ENCODE assay signal across 17 cellular contexts in genomic region chr2:177275671-177276070, GRCh38. TPM values are rescaled to one million over a fixed set of nuclear protein-coding genes. Genes with fewer than 3 reads are reported as not detected.
A peak's percentile ranks its signal among the peaks of the same experiment; 100 is the strongest.
DNase-seq lines count a peak whose midpoint lies in the region; ATAC-seq and TF ChIP-seq lines count a peak whose summit lies in the region.
"Had no signal": no experiment of that assay in that cellular context is flagged by ENCODE, and none has a peak within 500 bp of the region (broad histone marks: within the 10 kb centered on the region; RNA-seq: fewer than 3 reads in every experiment).

No MANE protein-coding gene starts in this region.

- peak overlapping the region; percentile 23 to 55; a peak in 2 of 4 replicates for H4K8ac ChIP-seq in IMR-90 (ENCODE audit: low read depth in 2 of 2, low read length in 2 of 2)

- no CpG with 5 or more reads among the region's 5 CpGs for WGBS in IMR-90 (ENCODE audit: extremely low coverage in 2 of 2, insufficient read length in 1 of 2), 2 experiments
- 62 to 79% (median 66%) methylated on average over 5 of the region's 5 CpGs for WGBS in heart left ventricle, 4 donors
- WGBS in stomach, 5 donors, result 58 to 72% (median 67%) methylated on average over 5 of the region's 5 CpGs

- no peaks in the 10 kb centered on the region for H3K9me3 ChIP-seq in IMR-90 (ENCODE audit: control insufficient read depth, insufficient read depth, low read length)
- H3K9me3 ChIP-seq in heart left ventricle, result no peaks in the 10 kb centered on the region
- H3K9me3 ChIP-seq in stomach, result no peaks in the 10 kb centered on the region
- H3K9me3 ChIP-seq: BLaER1 treated with 17β-estradiol and CSF1 and Interleukin-3, amounts not matched to agents 10 nM and 100 nM; HAP-1; SJCRH30 had no signal

- TF ChIP-seq CTCF in IMR-90 (conservative IDR thresholded peaks at IDR 0.05; ENCODE audit: low read depth, low read length) (no peak), astrocyte of the spinal cord (IDR thresholded peaks at IDR 0.05; ENCODE audit: low read depth, low read length) (no peak), heart left ventricle (IDR thresholded peaks at IDR 0.05) (no peak), stomach (IDR thresholded peaks at IDR 0.05) (no peak)

- H3K4ac ChIP-seq in IMR-90 (ENCODE audit: low read depth, low read length), result peak overlapping the region; percentile 26

- H2BK120ac ChIP-seq in IMR-90 (ENCODE audit: low read depth, low read length), result peak overlapping the region; percentile 66

- in situ Hi-C loops in IMR-90 (cut with MboI; ENCODE audit: low sequenced_read_pairs) (no loop called here), astrocyte of the spinal cord (cut with HindIII; ENCODE audit: low sequenced_read_pairs) (no loop called here)

- no peak for TF ChIP-seq RAD21 in IMR-90 (IDR thresholded peaks at IDR 0.05; ENCODE audit: low read length)

- peak overlapping the region; percentile 51 for H3K9ac ChIP-seq in IMR-90 (ENCODE audit: low read depth, low read length)
- H3K9ac ChIP-seq: BLaER1 treated with 17β-estradiol and CSF1 and Interleukin-3, amounts not matched to agents 10 nM and 100 nM had no signal

- TF ChIP-seq POLR2A in IMR-90 (IDR thresholded peaks at IDR 0.05; ENCODE audit: low read depth, low read length) (no peak), heart left ventricle (IDR thresholded peaks at IDR 0.05) (no peak), stomach (IDR thresholded peaks at IDR 0.05) (no peak)

- BruUV-seq in IMR-90 (replicated peaks; lab: Mats Ljungman, UMichigan), result no TSS peak

- H3K18ac ChIP-seq in IMR-90 (ENCODE audit: low read depth, low read length), result peak overlapping the region; percentile 26

- H3K56ac ChIP-seq in IMR-90 (ENCODE audit: extremely low read depth, insufficient read depth, low read length), result peak overlapping the region; percentile 89

- H4K20me1 ChIP-seq in IMR-90 (ENCODE audit: insufficient read depth, low read length), result no peaks in the 10 kb centered on the region
- H4K20me1 ChIP-seq: BLaER1 treated with 17β-estradiol and CSF1 and Interleukin-3, amounts not matched to agents 10 nM and 100 nM had no signal

- intact Hi-C loops in IMR-90 (cut with micrococcal nuclease), result loop anchor here (1.0 to 5.0 kb wide), 2 partner anchors 9 to 37 kb away; no protein-coding TSS in a partner anchor
- intact Hi-C loops in heart left ventricle (cut with DNase I), result no loop called here
- intact Hi-C loops in stomach (cut with DNase I; ENCODE audit: low total_unique reads), result no loop called here

- 0 out of 3 replicates have a peak overlapping the region, but pooled peaks have one; percentile 3 for H2BK15ac ChIP-seq in IMR-90 (ENCODE audit: low read depth, low read length)

- H4K91ac ChIP-seq in IMR-90 (ENCODE audit: insufficient read depth, low read depth, low read length), result peak overlapping the region; percentile 18

- H2AK5ac ChIP-seq in IMR-90 (ENCODE audit: low read depth, low read length), result no peak overlapping the region

- H2AFZ ChIP-seq in IMR-90 (replicated peaks; ENCODE audit: low read length, poor library complexity), result no peak overlapping the region

- H2AK9ac ChIP-seq in IMR-90 (replicated peaks; ENCODE audit: low read depth, low read length, poor library complexity), result no peak overlapping the region

- H3K4me2 ChIP-seq in IMR-90 (ENCODE audit: low read depth, low read length), result peak overlapping the region; percentile 24

- H3K9me1 ChIP-seq in IMR-90 (ENCODE audit: insufficient read depth, low read length), result no peaks in the 10 kb centered on the region

- POLR2A ChIA-PET in IMR-90 (lab: Charles Lee; ENCODE audit: unreplicated experiment), result interaction anchor here (1.0 kb wide), 1 partner anchor 11 kb away, joined by 4 read pairs; no protein-coding TSS in a partner anchor

- 0 out of 2 replicates have a peak overlapping the region, but pooled peaks have one; percentile 11 for H3K14ac ChIP-seq in IMR-90 (replicated peaks; ENCODE audit: low read depth, low read length)

- H3K36me3 ChIP-seq in IMR-90 (ENCODE audit: control insufficient read depth, insufficient read depth, low read length) (no peaks in the 10 kb centered on the region), heart left ventricle (no peaks in the 10 kb centered on the region), stomach (no peaks in the 10 kb centered on the region)
- H3K36me3 ChIP-seq: BLaER1 treated with 17β-estradiol and CSF1 and Interleukin-3, amounts not matched to agents 10 nM and 100 nM; HAP-1; SJCRH30 had no signal

- peak overlapping the region; percentile 69 for H4K5ac ChIP-seq in IMR-90 (ENCODE audit: low read depth, low read length)

- peak overlapping the region; percentile 95 for H2BK5ac ChIP-seq in IMR-90 (ENCODE audit: low read depth, low read length, poor library complexity, severe bottlenecking)

- H3K4me3 ChIP-seq in IMR-90 (ENCODE audit: insufficient read depth, low read depth, low read length) (no peak overlapping the region), astrocyte of the spinal cord (ENCODE audit: low read depth, low read length) (no peak overlapping the region), heart left ventricle (peak overlapping the region in 2 of 12 donors; percentile 13 to 16), stomach (no peak overlapping the region)
- H3K4me3 ChIP-seq: BLaER1 treated with 17β-estradiol and CSF1 and Interleukin-3, amounts not matched to agents 10 nM and 100 nM; HAP-1; SJCRH30 had no signal

- H3K4me1 ChIP-seq in IMR-90 (ENCODE audit: control insufficient read depth, insufficient read depth, low read length) (peaks cover 5% of the 10 kb centered on the region), heart left ventricle (peaks cover 0 to 24% (median 5%) of the 10 kb centered on the region in 12 donors), stomach (peaks cover 6 to 40% (median 16%) of the 10 kb centered on the region in 4 donors)
- H3K4me1 ChIP-seq: HAP-1 had no signal

- H3K27me3 ChIP-seq in IMR-90 (ENCODE audit: control insufficient read depth, insufficient read depth, low read length) (no peaks in the 10 kb centered on the region), heart left ventricle (no peaks in the 10 kb centered on the region), stomach (no peaks in the 10 kb centered on the region)
- H3K27me3 ChIP-seq: BLaER1 treated with 17β-estradiol and CSF1 and Interleukin-3, amounts not matched to agents 10 nM and 100 nM; SJCRH30 had no signal

- DNase-seq in IMR-90, result peak; percentile 86
- peak; percentile 59 for DNase-seq in astrocyte of the spinal cord (ENCODE audit: low read depth, low spot score)
- DNase-seq in heart left ventricle, result no peak
- no peak for DNase-seq in stomach
- DNase-seq in epidermal melanocyte (ENCODE audit: insufficient read length, low spot score), result no peak
- no peak for DNase-seq in GM19238 (ENCODE audit: insufficient read length, low spot score)
- DNase-seq: activated B cell treated with CpG ODN at 0.5 μM for 24 hours; activated CD8-positive, alpha-beta memory T cell treated with anti-CD3 and anti-CD28 coated beads, Interleukin-2, amount 50 U/mL, for 48 hours; effector memory CD4-positive, alpha-beta T cell; NCI-H1417 treated with DMSO at 0.1 percent for 48 hours; NCI-H748 treated with DMSO at 0.1 percent for 48 hours; stimulated activated CD4-positive, alpha-beta T cell treated with anti-CD3 and anti-CD28 coated beads, Interleukin-1b, Interleukin-23, amount 100 ng/mL, for 48 hours had no signal

- no peak for TF ChIP-seq EP300 in stomach (IDR thresholded peaks at IDR 0.05)

- H3K27ac ChIP-seq in IMR-90 (ENCODE audit: insufficient read depth, low read length) (peak overlapping the region; percentile 97), heart left ventricle (peak overlapping the region in 7 of 12 donors; percentile 0 to 46 (median 22)), stomach (peak overlapping the region in 4 of 5 donors; percentile 15 to 67 (median 61))
- H3K27ac ChIP-seq: BLaER1 treated with 17β-estradiol and CSF1 and Interleukin-3, amounts not matched to agents 10 nM and 100 nM; SJCRH30 had no signal

- dilution Hi-C loops in IMR-90 (cut with HindIII; ENCODE audit: low sequenced_read_pairs, unreplicated experiment), result no loop called here

- ATAC-seq in IMR-90 (ENCODE audit: low read depth) (peak; percentile 88), heart left ventricle (no peak), HG02981 (IDR thresholded peaks at IDR 0.05; ENCODE audit: unreplicated experiment) (no peak), GM18873 (IDR thresholded peaks at IDR 0.05; ENCODE audit: low FRiP score, unreplicated experiment) (no peak)

- H3K23ac ChIP-seq in IMR-90 (ENCODE audit: low read depth, low read length), result peak overlapping the region; percentile 3; the same call in 1 of the 2 replicates

- no peaks in the 10 kb centered on the region for H3K79me1 ChIP-seq in IMR-90 (ENCODE audit: low read depth in 1 of 2, low read length in 2 of 2)

- peak overlapping the region; percentile 9 for H2BK20ac ChIP-seq in IMR-90 (ENCODE audit: low read depth, low read length)

- CTCF ChIA-PET in IMR-90 (lab: Yijun Ruan, JAX), result no interaction called here

TF ChIP-seq in IMR-90, 13 proteins besides CTCF, POLR2A, EP300 and RAD21:
- 0 out of 2 replicates have a peak, but pooled peaks have one; percentile 0 for TF ChIP-seq CEBPB (IDR thresholded peaks at IDR 0.05; ENCODE audit: low read depth, low read length)
- TF ChIP-seq RCOR1 (IDR thresholded peaks at IDR 0.05; ENCODE audit: insufficient replicate concordance, low read length), result no peak
- no peak for TF ChIP-seq MAZ (IDR thresholded peaks at IDR 0.05; ENCODE audit: borderline replicate concordance, low read depth, low read length)
- TF ChIP-seq MXI1 (IDR thresholded peaks at IDR 0.05; ENCODE audit: borderline replicate concordance, low read depth, low read length), result no peak
- TF ChIP-seq NFE2L2 (IDR thresholded peaks at IDR 0.05; ENCODE audit: low read depth, low read length), result no peak
- TF ChIP-seq BHLHE40 (IDR thresholded peaks at IDR 0.05; ENCODE audit: low read depth, low read length), result no peak
- no peak for TF ChIP-seq SMC3 (IDR thresholded peaks at IDR 0.05; ENCODE audit: low read depth, low read length)
TF ChIP-seq in IMR-90: peak in this region for 1.

RNA-seq across cellular contexts. Expression of gene NFE2L2, which starts 11.1 kb away (rescaled TPM):
- total RNA-seq in IMR-90 (2012; rRNA removed), result 72.8 and 83.5 TPM in 2 replicates
- 64.7 and 72.7 TPM in 2 replicates for polyA plus RNA-seq in IMR-90 (2012; rRNA removed)
- 24.4 and 31.1 TPM in 2 replicates for polyA plus RNA-seq in IMR-90 (2012; cell fraction: cytosol; rRNA removed)
- 12.9 and 91.4 TPM in 2 replicates for polyA plus RNA-seq in IMR-90 (2012; cell fraction: nucleus; rRNA removed; ENCODE audit: low replicate concordance)
- total RNA-seq in heart left ventricle, result 10 to 100 TPM; 39.2 to 82.5 (median 59.4) TPM
- 10 to 100 TPM; 17.0 to 37.3 TPM for polyA plus RNA-seq in heart left ventricle
- total RNA-seq in stomach, result 100 to 1,000 TPM in 4 of 5 donors, 10 to 100 TPM in 1; 37.1 to 223 (median 101) TPM
- polyA plus RNA-seq in stomach, result 100 to 1,000 TPM in 2 of 3 donors, 10 to 100 TPM in 1; 84.6 to 144 (median 123) TPM

Comparison
In these comparisons a context has a peak if more than half of its experiments do, and no peak if none do; other contexts are left out.
1. DNase-seq: peak in IMR-90 (single experiment) and astrocyte of the spinal cord (single experiment); none in heart left ventricle (0 of 5), stomach (single experiment), epidermal melanocyte (single experiment) and GM19238 (single experiment).
2. H3K27ac ChIP-seq: peak in every context shown above with its lines; median percentile 97 in IMR-90; 61 in stomach; 22 in heart left ventricle.